28 cellular contexts compared by ENCODE assay signal in genomic region chr1:159699653-159700052, GRCh38. TPM values are rescaled to one million over a fixed set of nuclear protein-coding genes. Genes with fewer than 3 reads are reported as not detected.
"Had no signal": no experiment of that assay in that cellular context is flagged by ENCODE, and none has a peak within 500 bp of the region (broad histone marks: within the 10 kb centered on the region; RNA-seq: fewer than 3 reads in every experiment).

No MANE protein-coding gene starts in this region.

- H3K27ac Mint-ChIP-seq: T-cell; T-helper 1 cell treated with Interleukin-12 subunit alpha and Interleukin-12 subunit beta and Interleukin-4 antibody, amounts not matched to agents 30 μg/mL and 1 μg/mL, for 36 hours had no signal

- H3K4me3 ChIP-seq: SJSA1, SK-N-MC had no signal

- H3K27me3 ChIP-seq: SJSA1 had no signal

- H3K4me1 Mint-ChIP-seq: T-cell had no signal

- H3K9me3 Mint-ChIP-seq: T-cell; T-helper 1 cell treated with Interleukin-12 subunit alpha and Interleukin-12 subunit beta and Interleukin-4 antibody, amounts not matched to agents 30 μg/mL and 1 μg/mL, for 36 hours had no signal

- H3K4me1 ChIP-seq: SJSA1 had no signal

- H3K27ac ChIP-seq: SJSA1, SK-N-MC had no signal

- H3K36me3 Mint-ChIP-seq: T-cell had no signal

- DNase-seq: IMR-90; Karpas-422; KG1; NCI-H1048; NCI-H1105; NCI-H1417; NCI-H1436 treated with DMSO at 0.1 percent for 48 hours; NCI-H1694; NCI-H187 treated with DMSO at 0.1 percent for 48 hours; NCI-H2081; NCI-H2107; NCI-H226; NCI-H446; NCI-H510A; NCI-H524 treated with DMSO at 0.1 percent for 48 hours; NCI-H69; NCI-H774; NK-92 treated with Interleukin-12 subunit alpha and Interleukin-12 subunit beta, amount 100 ng/mL, for 24 hours; Right ventricle myocardium superior; RPMI8226; SIG-M5; SW 1271; T-cell had no signal

- ATAC-seq: HepG2, T-cell had no signal

- H3K9me3 ChIP-seq: SJSA1 had no signal

- H3K36me3 ChIP-seq: SJSA1 had no signal

- H3K4me3 Mint-ChIP-seq: T-cell; T-helper 1 cell treated with Interleukin-12 subunit alpha and Interleukin-12 subunit beta and Interleukin-4 antibody, amounts not matched to agents 30 μg/mL and 1 μg/mL, for 36 hours had no signal

RNA-seq across cellular contexts. Expression of gene CRP, which starts 14.7 kb away (rescaled TPM):
- total RNA-seq: HepG2, HT1080, IMR-90, Right ventricle myocardium superior, SJSA1 had no signal
- polyA plus RNA-seq: HepG2, IMR-90 had no signal
